9 cellular contexts compared by ENCODE assay signal in the genomic region with DNA sequence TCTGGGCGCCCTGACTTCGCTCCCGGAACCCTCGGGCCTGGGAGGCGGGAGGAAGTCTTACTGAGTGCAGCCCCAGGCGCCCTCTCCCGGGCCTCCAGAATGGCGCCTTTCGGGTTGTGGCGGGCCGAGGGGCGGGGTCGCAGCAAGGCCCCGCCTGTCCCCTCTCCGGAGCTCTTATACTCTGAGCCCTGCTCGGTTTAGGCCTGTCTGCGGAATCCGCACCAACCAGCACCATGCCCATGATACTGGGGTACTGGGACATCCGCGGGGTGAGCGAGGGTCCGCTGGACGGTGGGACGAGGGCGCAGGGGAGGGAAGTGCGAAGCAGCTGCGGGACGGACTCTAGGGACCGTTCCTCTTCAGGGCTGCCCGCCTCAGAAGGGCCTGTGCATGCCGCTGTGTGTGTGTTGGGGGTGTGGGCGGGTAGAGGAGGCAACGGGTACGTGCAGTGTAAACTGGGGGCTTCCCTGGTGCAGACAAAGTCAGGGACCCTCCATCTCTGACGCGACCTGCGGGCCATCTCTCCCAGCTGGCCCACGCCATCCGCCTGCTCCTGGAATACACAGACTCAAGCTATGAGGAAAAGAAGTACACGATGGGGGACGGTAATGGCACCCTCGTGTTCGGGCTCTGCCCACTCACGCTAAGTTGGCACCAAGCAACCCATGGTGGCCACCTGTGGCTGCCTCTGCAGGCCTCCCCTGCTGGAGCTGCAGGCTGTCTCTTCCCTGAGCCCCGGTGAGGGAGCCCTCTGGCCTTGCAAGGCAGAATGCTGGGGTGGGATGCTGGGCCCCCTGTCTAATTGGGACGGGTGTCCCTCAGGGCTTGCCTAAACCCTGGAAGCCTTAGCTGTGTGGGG. TPM values are rescaled to one million over a fixed set of nuclear protein-coding genes. Genes with fewer than 3 reads are reported as not detected.
DNase-seq lines count a peak whose midpoint lies in the region; ATAC-seq and TF ChIP-seq lines count a peak whose summit lies in the region.
"Had no signal": no experiment of that assay in that cellular context is flagged by ENCODE, and none has a peak within 500 bp of the region (broad histone marks: within the 10 kb centered on the region; RNA-seq: fewer than 3 reads in every experiment).

A gene (plus strand): TSS at position 177 of the 859 bp plus-strand sequence. CDS start 57 bp downstream, at position 234.

- TF ChIP-seq CTCF in mucosa of descending colon (IDR thresholded peaks at IDR 0.05) = no peak

- H3K4me3 Mint-ChIP-seq in activated naive CD4-positive, alpha-beta T cell treated with anti-CD3 and anti-CD28 coated beads, Interleukin-2, amount 50 U/mL, for 24 hours = peak within 1 kb of the TSS; percentile 85

- no peaks in the 10 kb centered on the region for H3K9me3 ChIP-seq in mucosa of descending colon
- H3K9me3 ChIP-seq: adrenal gland had no signal

- intact Hi-C loops in mucosa of descending colon (cut with DNase I, micrococcal nuclease) = no loop called here

- no peaks in the 10 kb centered on the region for H3K9me3 Mint-ChIP-seq in activated naive CD4-positive, alpha-beta T cell treated with anti-CD3 and anti-CD28 coated beads, Interleukin-2, amount 50 U/mL, for 24 hours

- peaks cover 5% of the 10 kb centered on the region for H3K36me3 Mint-ChIP-seq in activated naive CD4-positive, alpha-beta T cell treated with anti-CD3 and anti-CD28 coated beads, Interleukin-2, amount 50 U/mL, for 24 hours

- peak; percentile 52 for DNase-seq in 8988T
- DNase-seq in mucosa of descending colon = peak; percentile 81 to 86 (median 85)
- DNase-seq in SK-N-DZ (ENCODE audit: low spot score) = no peak
- DNase-seq in occipital lobe (lab: John Stamatoyannopoulos, UW) = no peak
- no peak for DNase-seq in DMS153 (lab: John Stamatoyannopoulos, UW)

- H3K4me1 ChIP-seq in mucosa of descending colon (ENCODE audit: low read depth) = no peaks in the 10 kb centered on the region

- ATAC-seq in GM19025 (IDR thresholded peaks at IDR 0.05; ENCODE audit: low read depth, unreplicated experiment) (peak; percentile 97), HG03457 (IDR thresholded peaks at IDR 0.05; ENCODE audit: unreplicated experiment) (peak; percentile 94), mucosa of descending colon (peak; percentile 99)

- peak within 1 kb of the TSS; percentile 92 for H3K27ac Mint-ChIP-seq in activated naive CD4-positive, alpha-beta T cell treated with anti-CD3 and anti-CD28 coated beads, Interleukin-2, amount 50 U/mL, for 24 hours

- H3K4me3 ChIP-seq in mucosa of descending colon = peak within 1 kb of the TSS; percentile 11

- H3K4me1 Mint-ChIP-seq in activated naive CD4-positive, alpha-beta T cell treated with anti-CD3 and anti-CD28 coated beads, Interleukin-2, amount 50 U/mL, for 24 hours = peaks cover 7% of the 10 kb centered on the region

- H3K27me3 Mint-ChIP-seq in activated naive CD4-positive, alpha-beta T cell treated with anti-CD3 and anti-CD28 coated beads, Interleukin-2, amount 50 U/mL, for 24 hours = no peaks in the 10 kb centered on the region

- no peaks in the 10 kb centered on the region for H3K36me3 ChIP-seq in mucosa of descending colon (ENCODE audit: low read depth)
- H3K36me3 ChIP-seq: adrenal gland had no signal

RNA-seq across cellular contexts. Expression of the gene that starts here (rescaled TPM):
- total RNA-seq in mucosa of descending colon = 10 to 100 TPM; 18.0 to 30.6 (median 20.0) TPM
- not detected in 2 replicates for polyA plus RNA-seq in SK-N-DZ (2014; cell fraction: cytosol; rRNA removed)
- polyA plus RNA-seq in SK-N-DZ (2014; cell fraction: nucleus; rRNA removed) = not detected in 2 replicates
- not detected for total RNA-seq in occipital lobe

Comparison
In these comparisons a context has a peak if more than half of its experiments do, and no peak if none do; other contexts are left out.
1. RNA of the gene that starts here (total RNA-seq): 18.0 to 30.6 TPM in mucosa of descending colon; not detected in occipital lobe (single experiment); every median in the first group is over 10 times any median in the second.
2. DNase-seq: peak in 8988T (single experiment) and mucosa of descending colon (3 of 3); none in SK-N-DZ (single experiment), occipital lobe (single experiment) and DMS153 (single experiment).
3. Peak in every context shown above with its lines, with median percentiles within 50 percentile points of each other: ATAC-seq.